Comparison of ENCODE assay signal across 23 cellular contexts in genomic region chr3:144868506-144868905, GRCh38.
DNase-seq lines count a peak whose midpoint lies in the region; ATAC-seq and TF ChIP-seq lines count a peak whose summit lies in the region.
"Had no signal": no experiment of that assay in that cellular context is flagged by ENCODE, and none has a peak within 500 bp of the region (broad histone marks: within the 10 kb centered on the region; RNA-seq: fewer than 3 reads in every experiment).

No MANE protein-coding gene starts in this region.

- H3K4me3 Mint-ChIP-seq in MCF 10A (ENCODE audit: unreplicated experiment) (no peak overlapping the region), type B pancreatic cell (no peak overlapping the region)
- H3K4me3 Mint-ChIP-seq: B cell; CD4-positive, CD25-positive, alpha-beta regulatory T cell; CD8-positive, alpha-beta memory T cell; IgD-negative memory B cell had no signal

- peak; percentile 44 for ATAC-seq in sciatic nerve
- no peak for ATAC-seq in HG03469 (IDR thresholded peaks at IDR 0.05; ENCODE audit: unreplicated experiment)
- ATAC-seq: A549, GM12878 had no signal

- intact Hi-C loops in MCF 10A (cut with micrococcal nuclease), result no loop called here
- intact Hi-C loops in breast epithelium (cut with DNase I; ENCODE audit: low total_unique reads), result no loop called here
- intact Hi-C loops in sciatic nerve (cut with DNase I), result no loop called here

- H3K36me3 Mint-ChIP-seq in MCF 10A (ENCODE audit: insufficient read depth, unreplicated experiment) (no peaks in the 10 kb centered on the region), type B pancreatic cell (no peaks in the 10 kb centered on the region)
- H3K36me3 Mint-ChIP-seq: CD4-positive, CD25-positive, alpha-beta regulatory T cell; CD8-positive, alpha-beta memory T cell; IgD-negative memory B cell had no signal

- no peak overlapping the region for H3K27ac ChIP-seq in breast epithelium
- H3K27ac ChIP-seq: 22Rv1; A549; BLaER1 treated with 17β-estradiol and CSF1 and Interleukin-3, amounts not matched to agents 10 nM and 100 nM; GM23248 had no signal

- no peak for TF ChIP-seq CTCF in MCF 10A (IDR thresholded peaks at IDR 0.05; ENCODE audit: unreplicated experiment)
- TF ChIP-seq CTCF in breast epithelium (IDR thresholded peaks at IDR 0.05), result no peak
- no peak for TF ChIP-seq CTCF in choroid plexus epithelial cell (conservative IDR thresholded peaks at IDR 0.05; ENCODE audit: low read depth, low read length)
- no peak for TF ChIP-seq CTCF in fibroblast of mammary gland (conservative IDR thresholded peaks at IDR 0.05; ENCODE audit: control insufficient read depth, insufficient read depth, low read depth, low read length)
- no peak for TF ChIP-seq CTCF in type B pancreatic cell (conservative IDR thresholded peaks at IDR 0.05)

- CTCF ChIA-PET in MCF 10A (lab: Yijun Ruan, JAX), result interaction anchor here (0.6 kb wide), 1 partner anchor 20 kb away, joined by 4 read pairs; no protein-coding TSS in a partner anchor

- no peaks in the 10 kb centered on the region for H3K27me3 ChIP-seq in breast epithelium
- H3K27me3 ChIP-seq: BLaER1 treated with 17β-estradiol and CSF1 and Interleukin-3, amounts not matched to agents 10 nM and 100 nM had no signal

- H3K27me3 Mint-ChIP-seq in MCF 10A (ENCODE audit: insufficient read depth, unreplicated experiment) (peaks cover 21% of the 10 kb centered on the region), type B pancreatic cell (peaks cover 18% of the 10 kb centered on the region)
- H3K27me3 Mint-ChIP-seq: B cell; CD4-positive, CD25-positive, alpha-beta regulatory T cell; CD8-positive, alpha-beta memory T cell; IgD-negative memory B cell had no signal

- DNase-seq in MCF 10A (ENCODE audit: unreplicated experiment), result peak; percentile 14
- no peak for DNase-seq in breast epithelium (ENCODE audit: low spot score in 2 of 2)
- DNase-seq in choroid plexus epithelial cell (ENCODE audit: low read depth), result peak; percentile 28
- peak; percentile 51 for DNase-seq in fibroblast of mammary gland (ENCODE audit: low read depth)
- no peak for DNase-seq in sciatic nerve (ENCODE audit: low spot score)
- no peak for DNase-seq in type B pancreatic cell (ENCODE audit: extremely low spot score, unreplicated experiment)
- DNase-seq in HuH-7 (ENCODE audit: low spot score), result no peak
- DNase-seq: CD4-positive, CD25-positive, alpha-beta regulatory T cell; CD8-positive, alpha-beta memory T cell; COR-L47; DMS 273 treated with DMSO at 0.1 percent for 48 hours; DMS53; DND-41; EL; GM23248 had no signal

- H3K4me1 Mint-ChIP-seq in MCF 10A (ENCODE audit: insufficient read depth, unreplicated experiment), result peaks cover 5% of the 10 kb centered on the region
- H3K4me1 Mint-ChIP-seq in type B pancreatic cell (ENCODE audit: unreplicated experiment), result no peaks in the 10 kb centered on the region
- H3K4me1 Mint-ChIP-seq: B cell; CD4-positive, CD25-positive, alpha-beta regulatory T cell; CD8-positive, alpha-beta memory T cell; IgD-negative memory B cell had no signal

- no peak overlapping the region for H3K27ac Mint-ChIP-seq in MCF 10A (ENCODE audit: low read depth, unreplicated experiment)
- H3K27ac Mint-ChIP-seq in type B pancreatic cell, result no peak overlapping the region
- H3K27ac Mint-ChIP-seq: B cell; CD4-positive, CD25-positive, alpha-beta regulatory T cell; CD8-positive, alpha-beta memory T cell; IgD-negative memory B cell had no signal

- H3K9me3 ChIP-seq in breast epithelium, result no peaks in the 10 kb centered on the region
- H3K9me3 ChIP-seq: A549; BLaER1 treated with 17β-estradiol and CSF1 and Interleukin-3, amounts not matched to agents 10 nM and 100 nM; HAP-1 had no signal

- H3K9me3 Mint-ChIP-seq in MCF 10A (ENCODE audit: unreplicated experiment) (no peaks in the 10 kb centered on the region), type B pancreatic cell (no peaks in the 10 kb centered on the region)
- H3K9me3 Mint-ChIP-seq: IgD-negative memory B cell had no signal

- H3K36me3 ChIP-seq in breast epithelium, result no peaks in the 10 kb centered on the region
- H3K36me3 ChIP-seq: BLaER1 treated with 17β-estradiol and CSF1 and Interleukin-3, amounts not matched to agents 10 nM and 100 nM; HAP-1 had no signal

- H3K4me3 ChIP-seq in breast epithelium, result no peak overlapping the region
- H3K4me3 ChIP-seq in choroid plexus epithelial cell (ENCODE audit: low read depth, low read length), result no peak overlapping the region
- H3K4me3 ChIP-seq in fibroblast of mammary gland (ENCODE audit: control insufficient read depth, low read depth, low read length), result no peak overlapping the region
- H3K4me3 ChIP-seq: A549; BLaER1 treated with 17β-estradiol and CSF1 and Interleukin-3, amounts not matched to agents 10 nM and 100 nM; GM12878; GM23248; HAP-1 had no signal

- TF ChIP-seq POLR2A in breast epithelium (IDR thresholded peaks at IDR 0.05), result no peak

- no peaks in the 10 kb centered on the region for H3K4me1 ChIP-seq in breast epithelium
- H3K4me1 ChIP-seq: A549, HAP-1 had no signal

- BruUV-seq in MCF 10A (replicated peaks; lab: Mats Ljungman, UMichigan), result no TSS peak

- POLR2A ChIA-PET in MCF 10A (lab: Yijun Ruan, JAX), result no interaction called here

Comparison
In these comparisons a context has a peak if more than half of its experiments do, and no peak if none do; other contexts are left out.
1. DNase-seq: peak in MCF 10A (single experiment), choroid plexus epithelial cell (single experiment) and fibroblast of mammary gland (single experiment); none in breast epithelium (0 of 2), sciatic nerve (single experiment), type B pancreatic cell (single experiment) and HuH-7 (single experiment).